ENCODE assay signal across 8 cellular contexts in the genomic region with DNA sequence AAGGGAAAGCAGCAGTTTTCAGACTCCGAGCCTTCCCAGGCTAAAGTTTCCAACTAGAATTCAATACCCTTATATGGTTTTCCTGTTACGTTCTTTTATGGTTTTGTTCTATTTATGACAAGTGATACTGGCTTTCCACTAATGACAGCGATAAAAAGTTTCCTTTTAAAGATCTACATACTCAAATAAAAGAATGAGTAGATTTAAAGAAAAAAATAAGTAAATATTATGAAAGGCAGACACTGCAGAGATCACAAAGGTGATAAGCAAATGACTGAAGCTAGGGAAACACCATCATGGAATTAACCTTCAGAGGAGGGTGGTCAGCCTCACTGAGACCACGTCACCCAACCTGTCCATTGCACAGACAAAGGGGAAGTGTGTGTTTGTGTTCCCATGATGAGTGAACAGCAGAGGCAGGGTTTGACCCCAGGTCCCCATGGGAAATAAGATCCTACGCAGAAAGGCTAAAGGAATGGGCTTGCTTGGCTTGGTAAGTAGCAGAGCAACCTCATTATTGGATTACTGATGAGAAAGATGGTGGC. TPM values are rescaled to one million over a fixed set of nuclear protein-coding genes. Genes with fewer than 3 reads are reported as not detected.
DNase-seq lines count a peak whose midpoint lies in the region; ATAC-seq, FAIRE-seq and TF ChIP-seq lines count a peak whose summit lies in the region.

No MANE protein-coding gene starts in this region.

- TF ChIP-seq POLR2A in breast epithelium (IDR thresholded peaks at IDR 0.05), result no peak

- H3K4me1 Mint-ChIP-seq in activated CD4-positive, alpha-beta T cell treated with anti-CD3 and anti-CD28 coated beads, Interleukin-2, amount 10 ng/mL, durations not matched to agents 7 days and 5 days, result peaks cover 83% of the 10 kb centered on the region

- H3K27ac Mint-ChIP-seq in activated CD4-positive, alpha-beta T cell treated with anti-CD3 and anti-CD28 coated beads, Interleukin-2, amount 10 ng/mL, durations not matched to agents 7 days and 5 days, result peak overlapping the region; percentile 86

- H3K9me3 ChIP-seq in breast epithelium (no peaks in the 10 kb centered on the region), pancreas (no peaks in the 10 kb centered on the region)

- no peaks in the 10 kb centered on the region for H3K36me3 ChIP-seq in breast epithelium
- H3K36me3 ChIP-seq in pancreas, result no peaks in the 10 kb centered on the region

- DNase-seq in activated CD4-positive, alpha-beta T cell treated with anti-CD3 and anti-CD28 coated beads, Interleukin-2, amount 10 ng/mL, durations not matched to agents 7 days and 5 days, result no peak
- DNase-seq in activated CD4-positive, alpha-beta T cell treated with anti-CD3 and anti-CD28 coated beads for 1 hour, result no peak
- DNase-seq in breast epithelium (ENCODE audit: low spot score in 2 of 2) (no peak), pancreas (no peak), D721Med (ENCODE audit: insufficient read length, low spot score) (no peak), NCI-H128 (lab: John Stamatoyannopoulos, UW; ENCODE audit: unreplicated experiment) (no peak), NCI-H1048 (lab: John Stamatoyannopoulos, UW) (no peak)

- 82 to 88% methylated on average over 5 of the region's 5 CpGs for WGBS in pancreas, 2 donors

- H3K4me3 ChIP-seq in breast epithelium (peak overlapping the region in 2 of 3 donors; percentile 4 to 47), pancreas (no peak overlapping the region)

- H3K27me3 ChIP-seq in breast epithelium (no peaks in the 10 kb centered on the region), pancreas (no peaks in the 10 kb centered on the region)

- H3K4me1 ChIP-seq in breast epithelium, result peaks cover 7 to 23% of the 10 kb centered on the region in 2 donors
- H3K4me1 ChIP-seq in pancreas, result peaks cover 0 to 22% (median 5%) of the 10 kb centered on the region in 3 donors

- intact Hi-C loops in breast epithelium (cut with DNase I; ENCODE audit: low total_unique reads) (no loop called here), pancreas (cut with DNase I) (no loop called here)

- H3K27ac ChIP-seq in breast epithelium, result peak overlapping the region; percentile 82 to 94
- peak overlapping the region in 2 of 4 donors; percentile 27 to 62 for H3K27ac ChIP-seq in pancreas

- peak overlapping the region; percentile 95 for H3K4me3 Mint-ChIP-seq in activated CD4-positive, alpha-beta T cell treated with anti-CD3 and anti-CD28 coated beads, Interleukin-2, amount 10 ng/mL, durations not matched to agents 7 days and 5 days

- H3K27me3 Mint-ChIP-seq in activated CD4-positive, alpha-beta T cell treated with anti-CD3 and anti-CD28 coated beads, Interleukin-2, amount 10 ng/mL, durations not matched to agents 7 days and 5 days, result no peaks in the 10 kb centered on the region

- no peak for TF ChIP-seq CTCF in breast epithelium (IDR thresholded peaks at IDR 0.05)
- TF ChIP-seq CTCF in pancreas (IDR thresholded peaks at IDR 0.05), result no peak
- no peak for TF ChIP-seq CTCF in D721Med (IDR thresholded peaks at IDR 0.05; ENCODE audit: insufficient read depth, missing control alignments)

- peaks cover 58% of the 10 kb centered on the region for H3K36me3 Mint-ChIP-seq in activated CD4-positive, alpha-beta T cell treated with anti-CD3 and anti-CD28 coated beads, Interleukin-2, amount 10 ng/mL, durations not matched to agents 7 days and 5 days (ENCODE audit: low read depth)

- CTCF ChIA-PET in activated CD4-positive, alpha-beta T cell treated with anti-CD3 and anti-CD28 coated beads, Interleukin-2, amount 10 ng/mL, durations not matched to agents 7 days and 5 days (lab: Charles Lee), result interaction anchor here (0.8 to 3.6 kb wide), 6 partner anchors 11 to 444 kb away, joined by 3 to 27 read pairs (median 4); no protein-coding TSS in a partner anchor

- POLR2A ChIA-PET in activated CD4-positive, alpha-beta T cell treated with anti-CD3 and anti-CD28 coated beads, Interleukin-2, amount 10 ng/mL, durations not matched to agents 7 days and 5 days (lab: Charles Lee), result interaction anchor here (1.0 kb wide), 1 partner anchor 33 kb away, joined by 3 read pairs; no protein-coding TSS in a partner anchor

- peak; percentile 47 for FAIRE-seq in pancreas (lab: Jason Lieb, UNC)
- FAIRE-seq in D721Med (lab: Jason Lieb, UNC), result no peak

- ATAC-seq in HG03469 (IDR thresholded peaks at IDR 0.05; ENCODE audit: unreplicated experiment) (peak; percentile 8), pancreas (no peak)

- no peaks in the 10 kb centered on the region for H3K9me3 Mint-ChIP-seq in activated CD4-positive, alpha-beta T cell treated with anti-CD3 and anti-CD28 coated beads, Interleukin-2, amount 10 ng/mL, durations not matched to agents 7 days and 5 days

RNA-seq across cellular contexts. Expression of a gene that starts 4.0 kb away (rescaled TPM):
- total RNA-seq in activated CD4-positive, alpha-beta T cell treated with anti-CD3 and anti-CD28 coated beads, Interleukin-2, amount 10 ng/mL, durations not matched to agents 7 days and 5 days, result 100 to 1,000 TPM; 120 to 148 TPM
- total RNA-seq in breast epithelium (10 to 100 TPM; 33.4 to 58.7 (median 34.7) TPM), pancreas (10 to 100 TPM in 3 of 6 donors, 1 to 10 TPM in 3; 3.7 to 27.6 (median 9.7) TPM)
- 10 to 100 TPM in 1 of 2 donors, 1 to 10 TPM in 1; 5.9 to 10.2 TPM for polyA plus RNA-seq in pancreas

RNA-seq across cellular contexts. Expression of a gene that starts 49.8 kb away (rescaled TPM):
- total RNA-seq in activated CD4-positive, alpha-beta T cell treated with anti-CD3 and anti-CD28 coated beads, Interleukin-2, amount 10 ng/mL, durations not matched to agents 7 days and 5 days, result under 1 TPM; 0.52 to 0.71 TPM
- total RNA-seq in breast epithelium (under 1 TPM in 2 of 3 donors, not detected in 1; under 0.01 to 0.29 TPM), pancreas (under 1 TPM in 1 of 6 donors, not detected in 5; 0.06 TPM)
- polyA plus RNA-seq in pancreas, result under 1 TPM; 0.08 to 0.14 TPM

Comparison
In these comparisons a context has a peak if more than half of its experiments do, and no peak if none do; other contexts are left out.
1. H3K4me3 ChIP-seq: peak in breast epithelium (2 of 3); none in pancreas (0 of 4).